Comparison of ENCODE assay signal across 9 cellular contexts in genomic region chr3:53030864-53031445, GRCh38. TPM values are rescaled to one million over a fixed set of nuclear protein-coding genes. Genes with fewer than 3 reads are reported as not detected.
DNase-seq lines count a peak whose midpoint lies in the region; ATAC-seq and TF ChIP-seq lines count a peak whose summit lies in the region.
"Had no signal": no experiment of that assay in that cellular context is flagged by ENCODE, and none has a peak within 500 bp of the region (broad histone marks: within the 10 kb centered on the region; RNA-seq: fewer than 3 reads in every experiment).

No MANE protein-coding gene starts in this region.

- H3K4me3 ChIP-seq in H7 (ENCODE audit: insufficient read depth, low read depth, low read length) (no peak overlapping the region), lower lobe of right lung (no peak overlapping the region)

- H3K27me3 ChIP-seq in H7 (ENCODE audit: control insufficient read depth, insufficient read depth, low read length) (no peaks in the 10 kb centered on the region), lower lobe of right lung (ENCODE audit: low read depth) (no peaks in the 10 kb centered on the region)

- H3K36me3 ChIP-seq in H7 (replicated peaks; ENCODE audit: control insufficient read depth, insufficient read depth, low read length) (no peaks in the 10 kb centered on the region), lower lobe of right lung (no peaks in the 10 kb centered on the region)

- H3K9me3 ChIP-seq in lower lobe of right lung, result no peaks in the 10 kb centered on the region

- H3K36me3 Mint-ChIP-seq in activated CD4-positive, alpha-beta T cell treated with anti-CD3 and anti-CD28 coated beads for 36 hours (ENCODE audit: low read depth), result no peaks in the 10 kb centered on the region
- H3K36me3 Mint-ChIP-seq in activated naive CD8-positive, alpha-beta T cell treated with anti-CD3 and anti-CD28 coated beads, Interleukin-2, amount 50 U/mL, for 24 hours (ENCODE audit: low read depth), result no peaks in the 10 kb centered on the region

- CTCF ChIA-PET in activated CD4-positive, alpha-beta T cell treated with anti-CD3 and anti-CD28 coated beads for 36 hours (lab: Charles Lee), result interaction anchor here (0.7 to 1.5 kb wide), 5 partner anchors 11 to 61 kb away, joined by 3 to 4 read pairs (median 3); no protein-coding TSS in a partner anchor

- H3K9me3 Mint-ChIP-seq in activated CD4-positive, alpha-beta T cell treated with anti-CD3 and anti-CD28 coated beads for 36 hours (ENCODE audit: low read depth), result no peaks in the 10 kb centered on the region
- no peaks in the 10 kb centered on the region for H3K9me3 Mint-ChIP-seq in activated naive CD8-positive, alpha-beta T cell treated with anti-CD3 and anti-CD28 coated beads, Interleukin-2, amount 50 U/mL, for 24 hours

- peak; percentile 92 for ATAC-seq in activated CD4-positive, alpha-beta T cell treated with anti-CD3 and anti-CD28 coated beads for 36 hours
- ATAC-seq in activated naive CD8-positive, alpha-beta T cell treated with anti-CD3 and anti-CD28 coated beads, Interleukin-2, amount 50 U/mL, for 24 hours, result peak; percentile 80
- ATAC-seq in lower lobe of right lung, result no peak
- no peak for ATAC-seq in GM21526 (IDR thresholded peaks at IDR 0.05; ENCODE audit: low FRiP score, unreplicated experiment)

- intact Hi-C loops in activated CD4-positive, alpha-beta T cell treated with anti-CD3 and anti-CD28 coated beads for 36 hours (cut with DNase I, micrococcal nuclease), result no loop called here
- intact Hi-C loops in lower lobe of right lung (cut with DNase I), result no loop called here

- H3K4me1 Mint-ChIP-seq in activated CD4-positive, alpha-beta T cell treated with anti-CD3 and anti-CD28 coated beads for 36 hours, result peaks cover 54% of the 10 kb centered on the region
- H3K4me1 Mint-ChIP-seq in activated naive CD8-positive, alpha-beta T cell treated with anti-CD3 and anti-CD28 coated beads, Interleukin-2, amount 50 U/mL, for 24 hours, result peaks cover 42% of the 10 kb centered on the region

- POLR2A ChIA-PET in activated CD4-positive, alpha-beta T cell treated with anti-CD3 and anti-CD28 coated beads for 36 hours (lab: Charles Lee), result interaction anchor here (0.7 kb wide), 1 partner anchor 22 kb away, joined by 3 read pairs; no protein-coding TSS in a partner anchor

- H3K4me3 Mint-ChIP-seq in activated CD4-positive, alpha-beta T cell treated with anti-CD3 and anti-CD28 coated beads for 36 hours, result no peak overlapping the region
- H3K4me3 Mint-ChIP-seq in activated naive CD8-positive, alpha-beta T cell treated with anti-CD3 and anti-CD28 coated beads, Interleukin-2, amount 50 U/mL, for 24 hours, result no peak overlapping the region

- TF ChIP-seq CTCF in lower lobe of right lung (IDR thresholded peaks at IDR 0.05), result no peak

- peak overlapping the region; percentile 82 for H3K27ac Mint-ChIP-seq in activated CD4-positive, alpha-beta T cell treated with anti-CD3 and anti-CD28 coated beads for 36 hours
- no peak overlapping the region for H3K27ac Mint-ChIP-seq in activated naive CD8-positive, alpha-beta T cell treated with anti-CD3 and anti-CD28 coated beads, Interleukin-2, amount 50 U/mL, for 24 hours

- H3K4me1 ChIP-seq in lower lobe of right lung, result peaks cover 7% of the 10 kb centered on the region

- no peaks in the 10 kb centered on the region for H3K27me3 Mint-ChIP-seq in activated CD4-positive, alpha-beta T cell treated with anti-CD3 and anti-CD28 coated beads for 36 hours
- H3K27me3 Mint-ChIP-seq in activated naive CD8-positive, alpha-beta T cell treated with anti-CD3 and anti-CD28 coated beads, Interleukin-2, amount 50 U/mL, for 24 hours, result no peaks in the 10 kb centered on the region

- DNase-seq in H7, result peak; percentile 64
- peak; percentile 73 for DNase-seq in activated CD4-positive, alpha-beta T cell treated with anti-CD3 and anti-CD28 coated beads for 36 hours
- DNase-seq in activated naive CD8-positive, alpha-beta T cell treated with anti-CD3 and anti-CD28 coated beads, Interleukin-2, amount 50 U/mL, for 24 hours, result peak; percentile 30
- DNase-seq in stimulated activated CD8-positive, alpha-beta memory T cell treated with anti-CD3 and anti-CD28 coated beads, Interleukin-12 subunit alpha, Interleukin-12 subunit beta, amount 100 ng/mL, for 1 hour (ENCODE audit: low read depth), result peak; percentile 22
- DNase-seq in lower lobe of right lung, result no peak
- DNase-seq in NCI-H82 treated with DMSO at 0.1 percent for 48 hours (lab: John Stamatoyannopoulos, UW; ENCODE audit: unreplicated experiment), result no peak
- no peak for DNase-seq in RPMI8226
- DNase-seq: NCI-H1105 treated with DMSO at 0.1 percent for 48 hours had no signal

- H3K27ac ChIP-seq in lower lobe of right lung, result no peak overlapping the region

RNA-seq across cellular contexts. Expression of gene SFMBT1, which starts 14.9 kb away (rescaled TPM):
- total RNA-seq in H7 (2014; rRNA removed; shearing (Covaris generic)), result 12.9 and 22.2 TPM in 2 replicates
- 10 to 100 TPM; 14.5 to 20.3 TPM for total RNA-seq in activated CD4-positive, alpha-beta T cell treated with anti-CD3 and anti-CD28 coated beads for 36 hours
- 17.3 TPM for total RNA-seq in lower lobe of right lung

Comparison
In these comparisons a context has a peak if more than half of its experiments do, and no peak if none do; other contexts are left out.
1. DNase-seq: peak in H7 (single experiment), activated CD4-positive, alpha-beta T cell treated with anti-CD3 and anti-CD28 coated beads for 36 hours (single experiment), activated naive CD8-positive, alpha-beta T cell treated with anti-CD3 and anti-CD28 coated beads, Interleukin-2, amount 50 U/mL, for 24 hours (single experiment) and stimulated activated CD8-positive, alpha-beta memory T cell treated with anti-CD3 and anti-CD28 coated beads, Interleukin-12 subunit alpha, Interleukin-12 subunit beta, amount 100 ng/mL, for 1 hour (single experiment); none in lower lobe of right lung (single experiment), NCI-H82 treated with DMSO at 0.1 percent for 48 hours (single experiment) and RPMI8226 (single experiment).
2. ATAC-seq: peak in activated CD4-positive, alpha-beta T cell treated with anti-CD3 and anti-CD28 coated beads for 36 hours (single experiment) and activated naive CD8-positive, alpha-beta T cell treated with anti-CD3 and anti-CD28 coated beads, Interleukin-2, amount 50 U/mL, for 24 hours (single experiment); none in lower lobe of right lung (0 of 2) and GM21526 (single experiment).